ENCODE assay signal across 8 cellular contexts in the genomic region with DNA sequence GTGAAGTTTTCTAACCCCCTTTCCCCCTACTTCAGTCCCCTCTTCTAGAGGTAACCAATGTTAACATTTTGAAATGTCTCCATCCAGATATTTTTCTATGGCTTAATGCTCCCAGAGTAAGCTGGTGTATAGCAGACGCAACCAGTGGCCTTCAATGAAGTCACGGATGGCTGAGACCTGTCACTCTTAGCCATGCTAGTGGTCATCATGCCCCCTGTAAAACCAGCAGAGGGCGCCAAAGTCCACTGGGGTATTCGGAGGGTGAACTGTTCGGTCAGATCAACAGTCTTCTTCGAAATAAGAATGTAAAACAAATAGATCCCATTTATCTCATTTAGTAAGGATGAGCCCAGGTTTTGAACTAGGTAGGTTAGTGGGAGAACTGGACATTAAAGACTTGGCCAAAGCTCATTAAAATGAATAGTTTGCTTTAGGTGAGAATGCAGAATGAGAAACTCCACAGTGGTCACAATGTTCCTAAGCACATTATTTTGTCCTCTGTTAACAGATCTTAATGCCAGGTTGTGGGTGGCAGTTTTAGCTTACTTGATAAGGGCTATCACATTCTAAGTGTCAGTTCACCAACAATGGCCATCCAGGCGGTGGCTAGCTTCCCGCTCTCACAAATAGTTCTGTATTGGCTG. TPM values are rescaled to one million over a fixed set of nuclear protein-coding genes. Genes with fewer than 3 reads are reported as not detected.
DNase-seq lines count a peak whose midpoint lies in the region; ATAC-seq and TF ChIP-seq lines count a peak whose summit lies in the region.

No MANE protein-coding gene starts in this region.

- H3K27ac ChIP-seq in C4-2B: no peak overlapping the region

- no peak overlapping the region for H3K27ac Mint-ChIP-seq in activated CD4-positive, alpha-beta T cell treated with anti-CD3 and anti-CD28 coated beads, Interleukin-2, amount 10 ng/mL, durations not matched to agents 24 days and 14 days

- peak; percentile 64 to 72 for DNase-seq in NCI-H2081 (lab: John Stamatoyannopoulos, UW)
- DNase-seq in activated CD4-positive, alpha-beta T cell treated with anti-CD3 and anti-CD28 coated beads, Interleukin-2, amount 10 ng/mL, durations not matched to agents 24 days and 14 days: peak; percentile 83
- peak; percentile 22 to 74 for DNase-seq in foreskin fibroblast
- DNase-seq in stimulated activated CD4-positive, alpha-beta T cell treated with anti-CD3 and anti-CD28 coated beads, Interleukin-12 subunit alpha, Interleukin-12 subunit beta, amount 100 ng/mL, for 24 hours (ENCODE audit: low read depth in 2 of 2): peak; percentile 3 to 45
- no peak for DNase-seq in dedifferentiated amniotic fluid mesenchymal stem cell (ENCODE audit: extremely low spot score)

- H3K36me3 Mint-ChIP-seq in activated CD4-positive, alpha-beta T cell treated with anti-CD3 and anti-CD28 coated beads, Interleukin-2, amount 10 ng/mL, durations not matched to agents 24 days and 14 days (ENCODE audit: low read depth): no peaks in the 10 kb centered on the region

- no peaks in the 10 kb centered on the region for H3K9me3 Mint-ChIP-seq in activated CD4-positive, alpha-beta T cell treated with anti-CD3 and anti-CD28 coated beads, Interleukin-2, amount 10 ng/mL, durations not matched to agents 24 days and 14 days

- peaks cover 18% of the 10 kb centered on the region for H3K27me3 Mint-ChIP-seq in activated CD4-positive, alpha-beta T cell treated with anti-CD3 and anti-CD28 coated beads, Interleukin-2, amount 10 ng/mL, durations not matched to agents 24 days and 14 days

- no peaks in the 10 kb centered on the region for H3K4me1 Mint-ChIP-seq in activated CD4-positive, alpha-beta T cell treated with anti-CD3 and anti-CD28 coated beads, Interleukin-2, amount 10 ng/mL, durations not matched to agents 24 days and 14 days

- intact Hi-C loops in activated CD4-positive, alpha-beta T cell treated with anti-CD3 and anti-CD28 coated beads, Interleukin-2, amount 10 ng/mL, durations not matched to agents 24 days and 14 days (cut with micrococcal nuclease): loop anchor here (1.0 to 10.0 kb wide), 2 partner anchors 208 to 321 kb away; no protein-coding TSS in a partner anchor

- H3K4me3 ChIP-seq in foreskin fibroblast (ENCODE audit: low read depth in 1 of 2, low read length in 2 of 2): no peak overlapping the region

- TF ChIP-seq CTCF in C4-2B (conservative IDR thresholded peaks at IDR 0.05): peak; percentile 99
- peak; percentile 77 for TF ChIP-seq CTCF in foreskin fibroblast (IDR thresholded peaks at IDR 0.05; ENCODE audit: low read depth, low read length)

- H3K4me3 Mint-ChIP-seq in activated CD4-positive, alpha-beta T cell treated with anti-CD3 and anti-CD28 coated beads, Interleukin-2, amount 10 ng/mL, durations not matched to agents 24 days and 14 days: no peak overlapping the region

- ATAC-seq in GM18519 (IDR thresholded peaks at IDR 0.05; ENCODE audit: low FRiP score, unreplicated experiment) (peak; percentile 85), HG02943 (IDR thresholded peaks at IDR 0.05; ENCODE audit: low read depth, unreplicated experiment) (peak; percentile 84)

RNA-seq across cellular contexts. Expression of gene MMP8, which starts 8.6 kb away (rescaled TPM):
- not detected in 2 replicates for total RNA-seq in activated CD4-positive, alpha-beta T cell treated with anti-CD3 and anti-CD28 coated beads, Interleukin-2, amount 10 ng/mL, durations not matched to agents 24 days and 14 days

RNA-seq across cellular contexts. Expression of gene MMP27, which starts 27.8 kb away (rescaled TPM):
- not detected in 2 replicates for total RNA-seq in activated CD4-positive, alpha-beta T cell treated with anti-CD3 and anti-CD28 coated beads, Interleukin-2, amount 10 ng/mL, durations not matched to agents 24 days and 14 days

RNA-seq across cellular contexts. Expression of gene MMP10, which starts 47.1 kb away (rescaled TPM):
- total RNA-seq in activated CD4-positive, alpha-beta T cell treated with anti-CD3 and anti-CD28 coated beads, Interleukin-2, amount 10 ng/mL, durations not matched to agents 24 days and 14 days: 0.14 TPM in 1 of 2 replicates, not detected in the other
